Comparison of ENCODE assay signal across 14 cellular contexts in the genomic region with DNA sequence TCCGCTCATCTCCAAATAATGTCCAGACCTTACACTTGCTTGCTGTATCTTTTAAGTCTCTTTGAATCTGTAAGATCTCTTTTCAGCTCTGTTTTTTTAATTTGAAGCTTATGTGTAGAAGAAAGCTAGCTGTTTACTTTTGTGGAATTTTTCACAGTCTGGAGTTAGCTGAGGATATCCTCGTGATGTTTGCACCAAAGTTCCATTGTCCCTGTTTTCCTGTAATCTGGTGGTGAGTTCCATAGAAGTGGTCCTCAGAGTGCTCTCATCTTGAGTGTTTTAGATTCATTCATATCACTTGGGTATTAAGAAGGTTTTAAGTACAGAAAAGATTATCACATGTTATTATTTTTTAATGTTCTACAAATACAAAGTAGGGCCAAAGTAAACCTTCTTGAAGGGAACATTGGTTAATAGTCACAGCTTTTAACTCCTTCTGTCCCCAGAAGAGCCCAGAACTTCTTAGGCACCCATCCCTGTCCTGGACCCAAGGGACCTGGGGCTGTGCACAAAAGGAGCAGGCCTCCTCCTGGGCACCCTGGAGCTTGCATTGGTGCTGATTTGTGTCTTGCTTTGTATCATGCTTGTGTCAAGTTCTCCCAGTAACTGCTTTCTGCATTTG. TPM values are rescaled to one million over a fixed set of nuclear protein-coding genes. Genes with fewer than 3 reads are reported as not detected.
A peak's percentile ranks its signal among the peaks of the same experiment; 100 is the strongest.
DNase-seq lines count a peak whose midpoint lies in the region; ATAC-seq and TF ChIP-seq lines count a peak whose summit lies in the region.
"Had no signal": no experiment of that assay in that cellular context is flagged by ENCODE, and none has a peak within 500 bp of the region (broad histone marks: within the 10 kb centered on the region; RNA-seq: fewer than 3 reads in every experiment).

No MANE protein-coding gene starts in this region.

- intact Hi-C loops in body of pancreas (cut with DNase I) (no loop called here), head of caudate nucleus (cut with DNase I) (no loop called here)

- H3K4me3 ChIP-seq in body of pancreas (no peak overlapping the region), smooth muscle cell (no peak overlapping the region)

- peaks cover 13% of the 10 kb centered on the region for H3K79me2 ChIP-seq in smooth muscle cell (ENCODE audit: low read depth)

- no peak overlapping the region for H3K9ac ChIP-seq in smooth muscle cell (ENCODE audit: low read depth)

- peaks cover 15% of the 10 kb centered on the region for H3F3A ChIP-seq in smooth muscle cell (ENCODE audit: low read depth)

- H3K4me1 ChIP-seq in body of pancreas, result peaks cover 17% of the 10 kb centered on the region
- peaks cover 12% of the 10 kb centered on the region for H3K4me1 ChIP-seq in smooth muscle cell (ENCODE audit: low read depth)

- H3K4me2 ChIP-seq in smooth muscle cell, result peak overlapping the region; percentile 68

- DNase-seq in HCEC 1CT (peak; percentile 34), body of pancreas (no peak), left lobe of liver (ENCODE audit: low spot score) (peak; percentile 40), smooth muscle cell (lab: John Stamatoyannopoulos, UW; ENCODE audit: unreplicated experiment) (no peak), head of caudate nucleus (no peak)
- DNase-seq: activated CD4-positive, alpha-beta T cell treated with anti-CD3 and anti-CD28 coated beads, Interleukin-2, amount 10 ng/mL, durations not matched to agents 7 days and 5 days; CD8-positive, alpha-beta T cell; NCI-H1048; NCI-H345; OCI-M1; stimulated activated naive CD8-positive, alpha-beta T cell treated with anti-CD3 and anti-CD28 coated beads, Interleukin-15, Interleukin-2, amounts not matched to agents 100 U/mL and 50 U/mL, for 24 hours had no signal

- peak overlapping the region; percentile 29 to 82 (median 70) for H3K27ac ChIP-seq in body of pancreas
- peak overlapping the region; percentile 95 for H3K27ac ChIP-seq in smooth muscle cell (ENCODE audit: low read depth)

- H3K36me3 ChIP-seq in body of pancreas (replicated peaks in 1 of 2; ENCODE audit: insufficient read depth in 1 of 2, low read depth in 2 of 2) (no peaks in the 10 kb centered on the region), smooth muscle cell (ENCODE audit: low read depth) (no peaks in the 10 kb centered on the region)

- no peaks in the 10 kb centered on the region for H3K27me3 ChIP-seq in body of pancreas
- H3K27me3 ChIP-seq in smooth muscle cell (ENCODE audit: low read depth), result no peaks in the 10 kb centered on the region

- no peaks in the 10 kb centered on the region for H4K20me1 ChIP-seq in smooth muscle cell (ENCODE audit: low read depth)

- H2AFZ ChIP-seq in smooth muscle cell (ENCODE audit: low read depth), result no peak overlapping the region

- 59 to 65% methylated on average over 2 of the region's 2 CpGs for WGBS in body of pancreas, 2 donors
- WGBS in smooth muscle cell (ENCODE audit: low lambda C conversion rate), result 59% methylated on average over 2 of the region's 2 CpGs

- peak; percentile 36 for ATAC-seq in body of pancreas
- peak; percentile 59 for ATAC-seq in left lobe of liver
- ATAC-seq in GM18519 (IDR thresholded peaks at IDR 0.05; ENCODE audit: low FRiP score, unreplicated experiment), result no peak
- ATAC-seq in GM18907 (IDR thresholded peaks at IDR 0.05; ENCODE audit: unreplicated experiment), result no peak
- ATAC-seq in HG03039 (IDR thresholded peaks at IDR 0.05; ENCODE audit: unreplicated experiment), result no peak
- ATAC-seq: CD8-positive, alpha-beta T cell; stimulated activated naive CD8-positive, alpha-beta T cell treated with anti-CD3 and anti-CD28 coated beads, Interleukin-15, Interleukin-2, amounts not matched to agents 100 U/mL and 50 U/mL, for 24 hours had no signal

- H3K9me3 ChIP-seq in body of pancreas (no peaks in the 10 kb centered on the region), smooth muscle cell (replicated peaks; ENCODE audit: low read depth) (no peaks in the 10 kb centered on the region)

- TF ChIP-seq CTCF in body of pancreas (IDR thresholded peaks at IDR 0.05), result no peak
- TF ChIP-seq CTCF in smooth muscle cell (IDR thresholded peaks at IDR 0.05; ENCODE audit: borderline replicate concordance, insufficient read depth, poor library complexity, severe bottlenecking), result no peak

- TF ChIP-seq POLR2A in body of pancreas (IDR thresholded peaks at IDR 0.05), result no peak

RNA-seq across cellular contexts. Expression of gene MLPH, which starts 15.0 kb away (rescaled TPM):
- total RNA-seq in body of pancreas (10 to 100 TPM; 30.3 to 64.3 TPM), left lobe of liver (55.0 TPM), smooth muscle cell (15.7 and 36.4 TPM in 2 replicates)
- 32.8 and 40.1 TPM in 2 replicates for polyA plus RNA-seq in smooth muscle cell
- total RNA-seq: activated CD4-positive, alpha-beta T cell treated with anti-CD3 and anti-CD28 coated beads, Interleukin-2, amount 10 ng/mL, durations not matched to agents 7 days and 5 days; CD8-positive, alpha-beta T cell had no signal

Comparison
In these comparisons a context has a peak if more than half of its experiments do, and no peak if none do; other contexts are left out.
1. DNase-seq: peak in HCEC 1CT (single experiment) and left lobe of liver (single experiment); none in body of pancreas (0 of 4), smooth muscle cell (single experiment) and head of caudate nucleus (0 of 42).
2. ATAC-seq: peak in body of pancreas (single experiment) and left lobe of liver (single experiment); none in GM18519 (single experiment), GM18907 (single experiment) and HG03039 (single experiment).